ENCODE assay signal across 26 cellular contexts in genomic region chr4:129968778-129969177, GRCh38.
"Had no signal": no experiment of that assay in that cellular context is flagged by ENCODE, and none has a peak within 500 bp of the region (broad histone marks: within the 10 kb centered on the region; RNA-seq: fewer than 3 reads in every experiment).

No MANE protein-coding gene starts in this region.

- H3K27me3 ChIP-seq: stomach, suprapubic skin, testis, thyroid gland, tibial artery, tibial nerve, transverse colon, upper lobe of left lung, upper lobe of right lung, uterus, vagina had no signal

- H3K27ac ChIP-seq: stomach, suprapubic skin, testis, thoracic aorta, thyroid gland, tibial artery, tibial nerve, transverse colon, upper lobe of left lung, upper lobe of right lung, uterus, vagina had no signal

- H3K9me3 ChIP-seq: suprapubic skin, testis, thoracic aorta, thyroid gland, transverse colon, upper lobe of left lung, upper lobe of right lung, uterus, vagina had no signal

- H3K36me3 ChIP-seq: stomach, suprapubic skin, thoracic aorta, thyroid gland, tibial artery, tibial nerve, transverse colon, upper lobe of left lung, upper lobe of right lung, uterus, vagina had no signal

- ATAC-seq: stimulated activated effector memory CD8-positive, alpha-beta T cell treated with anti-CD3 and anti-CD28 coated beads, Interleukin-12 subunit alpha, Interleukin-12 subunit beta, amount 100 ng/mL, for 72 hours; stimulated activated memory B cell treated with anti-CD40 and anti-IgM and Interleukin-4, amounts not matched to agents 10 μg/mL and 1 μg/mL and 100 μg/mL, for 72 hours; stimulated activated naive B cell treated with anti-CD40 and anti-IgM and Interleukin-4, amounts not matched to agents 10 μg/mL and 1 μg/mL and 100 μg/mL, for 72 hours; stimulated activated naive CD8-positive, alpha-beta T cell treated with anti-CD3 and anti-CD28 coated beads, Interleukin-15, amount 100 ng/mL, for 72 hours; stimulated activated naive CD8-positive, alpha-beta T cell treated with anti-CD3 and anti-CD28 coated beads, Interleukin-15, Interleukin-2, amounts not matched to agents 100 U/mL and 50 U/mL, for 24 hours; upper lobe of right lung had no signal

- DNase-seq: stimulated activated CD4-positive, alpha-beta T cell treated with anti-CD3 and anti-CD28 coated beads, Interleukin-2, amount 100 ng/mL, for 48 hours; stimulated activated CD4-positive, alpha-beta T cell treated with anti-CD3 and anti-CD28 coated beads, Interleukin-4, amount 100 ng/mL, for 1 hour; stimulated activated CD4-positive, alpha-beta T cell treated with anti-CD3 and anti-CD28 coated beads, Interleukin-4, amount 100 ng/mL, for 24 hours; stimulated activated CD4-positive, alpha-beta T cell treated with anti-CD3 and anti-CD28 coated beads, Interleukin-4, amount 100 ng/mL, for 4 hours; stimulated activated CD8-positive, alpha-beta memory T cell treated with anti-CD3 and anti-CD28 coated beads, Interleukin-4, amount 100 ng/mL, for 48 hours; stimulated activated naive B cell treated with anti-CD40 and anti-IgM and Interleukin-4, amounts not matched to agents 10 μg/mL and 1 μg/mL and 100 μg/mL, for 72 hours; stimulated activated naive CD4-positive, alpha-beta T cell; stimulated activated naive CD4-positive, alpha-beta T cell treated with Interleukin-2 at 50 U/mL for 16 hours; stimulated activated naive CD8-positive, alpha-beta T cell treated with anti-CD3 and anti-CD28 coated beads, Interleukin-15, amount 100 ng/mL, for 72 hours; stimulated activated naive CD8-positive, alpha-beta T cell treated with anti-CD3 and anti-CD28 coated beads, Interleukin-15, Interleukin-2, amounts not matched to agents 100 U/mL and 50 U/mL, for 24 hours; stomach; substantia nigra; testis; thyroid gland; tibial artery; transverse colon; trophoblast cell; upper lobe of left lung; upper lobe of right lung; uterus had no signal

- H3K4me1 ChIP-seq: stomach, suprapubic skin, testis, thyroid gland, tibial artery, tibial nerve, transverse colon, upper lobe of left lung, upper lobe of right lung, uterus, vagina had no signal

- H3K4me3 ChIP-seq: stomach, suprapubic skin, testis, thoracic aorta, thyroid gland, tibial artery, tibial nerve, transverse colon, upper lobe of left lung, upper lobe of right lung, uterus, vagina had no signal
